Comparison of ENCODE assay signal across 15 cellular contexts in the genomic region with DNA sequence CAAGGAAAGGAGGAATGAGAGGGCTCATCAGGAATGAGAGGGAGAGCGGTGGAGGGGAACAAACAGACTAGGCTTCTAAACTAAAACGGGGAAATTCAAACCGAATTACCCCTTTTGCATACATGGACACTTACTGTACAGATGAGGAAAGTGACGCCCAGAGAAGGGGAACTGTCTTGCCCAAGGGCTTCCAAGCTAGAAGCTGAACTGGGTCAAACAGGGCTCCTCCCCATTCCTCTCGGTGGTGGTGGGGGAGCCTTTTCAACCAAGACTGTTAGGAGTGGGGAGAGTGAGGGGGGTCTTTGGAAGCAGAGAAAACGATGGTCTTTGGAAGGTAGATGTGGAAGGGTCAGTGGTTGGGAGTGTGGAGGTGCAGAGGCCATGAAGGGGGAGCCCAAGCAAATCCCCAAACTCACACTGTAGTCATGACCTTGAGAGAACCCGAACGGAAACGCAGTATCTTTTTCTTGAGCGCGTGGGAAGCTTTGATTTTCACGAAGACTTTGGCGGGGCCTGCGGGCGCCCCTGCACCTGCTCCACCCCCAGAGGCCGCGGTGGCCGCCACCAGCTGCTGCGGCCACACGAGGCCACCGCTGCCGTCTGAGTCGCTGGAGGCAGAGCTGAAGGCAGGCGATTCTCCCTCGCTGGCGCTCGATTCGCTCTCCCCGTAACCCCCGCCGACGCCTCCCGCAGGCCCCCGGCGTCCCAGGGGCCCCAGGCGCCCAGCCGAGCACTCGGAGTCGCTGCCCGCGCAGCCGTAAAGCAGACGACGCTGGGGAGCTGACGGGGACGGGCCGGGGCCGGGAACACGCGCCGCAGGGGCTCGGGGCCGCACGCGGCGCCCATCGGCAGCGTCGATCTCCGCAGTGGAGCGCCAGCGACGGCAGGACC. TPM values are rescaled to one million over a fixed set of nuclear protein-coding genes. Genes with fewer than 3 reads are reported as not detected.
DNase-seq lines count a peak whose midpoint lies in the region; ATAC-seq lines count a peak whose summit lies in the region.
"Had no signal": no experiment of that assay in that cellular context is flagged by ENCODE, and none has a peak within 500 bp of the region (broad histone marks: within the 10 kb centered on the region; RNA-seq: fewer than 3 reads in every experiment).

No MANE protein-coding gene starts in this region.

- no peaks in the 10 kb centered on the region for H3K36me3 Mint-ChIP-seq in activated T-cell treated with anti-CD3 and anti-CD28 coated beads, Interleukin-2, amount 50 U/mL, for 4 hours (ENCODE audit: insufficient read depth)
- H3K36me3 Mint-ChIP-seq in activated CD4-positive, alpha-beta memory T cell treated with anti-CD3 and anti-CD28 coated beads, Interleukin-2, amount 10 ng/mL, durations not matched to agents 7 days and 5 days (ENCODE audit: low read depth) = peaks cover 6% of the 10 kb centered on the region
- peaks cover 0 to 9% (median 5%) of the 10 kb centered on the region in 3 donors for H3K36me3 Mint-ChIP-seq in immature natural killer cell

- H3K9me3 Mint-ChIP-seq in activated T-cell treated with anti-CD3 and anti-CD28 coated beads, Interleukin-2, amount 50 U/mL, for 4 hours = peaks cover 2% of the 10 kb centered on the region
- H3K9me3 Mint-ChIP-seq in activated CD4-positive, alpha-beta memory T cell treated with anti-CD3 and anti-CD28 coated beads, Interleukin-2, amount 10 ng/mL, durations not matched to agents 7 days and 5 days = no peaks in the 10 kb centered on the region
- peaks cover 0 to 2% (median 0%) of the 10 kb centered on the region in 6 donors for H3K9me3 Mint-ChIP-seq in immature natural killer cell

- CTCF ChIA-PET in activated CD4-positive, alpha-beta memory T cell treated with anti-CD3 and anti-CD28 coated beads, Interleukin-2, amount 10 ng/mL, durations not matched to agents 7 days and 5 days (lab: Charles Lee) = interaction anchor here (1.0 to 1.4 kb wide), 2 partner anchors 13 to 14 kb away, joined by 3 to 4 read pairs; partner anchors contain the start of gene DACT3

- H3K27me3 Mint-ChIP-seq in activated T-cell treated with anti-CD3 and anti-CD28 coated beads, Interleukin-2, amount 50 U/mL, for 4 hours (ENCODE audit: low read depth) = peaks cover 43% of the 10 kb centered on the region
- H3K27me3 Mint-ChIP-seq in activated CD4-positive, alpha-beta memory T cell treated with anti-CD3 and anti-CD28 coated beads, Interleukin-2, amount 10 ng/mL, durations not matched to agents 7 days and 5 days = peaks cover 46% of the 10 kb centered on the region
- H3K27me3 Mint-ChIP-seq in immature natural killer cell (ENCODE audit: low read depth in 3 of 3) = peaks cover 16 to 36% (median 29%) of the 10 kb centered on the region in 3 donors

- peak; percentile 62 to 69 for ATAC-seq in activated T-cell treated with anti-CD3 and anti-CD28 coated beads, Interleukin-2, amount 50 U/mL, for 4 hours
- no peak for ATAC-seq in GM18520 (IDR thresholded peaks at IDR 0.05; ENCODE audit: unreplicated experiment)

- H3K27ac ChIP-seq in temporal lobe (ENCODE audit: low read depth, low read length) = peak overlapping the region; percentile 6
- H3K27ac ChIP-seq: KMS-11, SJCRH30, skin epidermis had no signal

- no peak overlapping the region for H3K4me3 Mint-ChIP-seq in activated T-cell treated with anti-CD3 and anti-CD28 coated beads, Interleukin-2, amount 50 U/mL, for 4 hours
- no peak overlapping the region for H3K4me3 Mint-ChIP-seq in activated CD4-positive, alpha-beta memory T cell treated with anti-CD3 and anti-CD28 coated beads, Interleukin-2, amount 10 ng/mL, durations not matched to agents 7 days and 5 days
- H3K4me3 Mint-ChIP-seq in immature natural killer cell = peak overlapping the region in 3 of 5 donors; percentile 18 to 44 (median 21)

- peaks cover 8% of the 10 kb centered on the region for H3K4me1 Mint-ChIP-seq in activated T-cell treated with anti-CD3 and anti-CD28 coated beads, Interleukin-2, amount 50 U/mL, for 4 hours (ENCODE audit: low read depth)
- peaks cover 6% of the 10 kb centered on the region for H3K4me1 Mint-ChIP-seq in activated CD4-positive, alpha-beta memory T cell treated with anti-CD3 and anti-CD28 coated beads, Interleukin-2, amount 10 ng/mL, durations not matched to agents 7 days and 5 days
- H3K4me1 Mint-ChIP-seq in immature natural killer cell = peaks cover 0 to 4% of the 10 kb centered on the region in 2 donors

- H3K27ac Mint-ChIP-seq in activated CD4-positive, alpha-beta memory T cell treated with anti-CD3 and anti-CD28 coated beads, Interleukin-2, amount 10 ng/mL, durations not matched to agents 7 days and 5 days = peak overlapping the region; percentile 62
- H3K27ac Mint-ChIP-seq in immature natural killer cell = no peak overlapping the region

- POLR2A ChIA-PET in activated CD4-positive, alpha-beta memory T cell treated with anti-CD3 and anti-CD28 coated beads, Interleukin-2, amount 10 ng/mL, durations not matched to agents 7 days and 5 days (lab: Charles Lee) = no interaction called here

- DNase-seq in activated T-cell treated with anti-CD3 and anti-CD28 coated beads, Interleukin-2, amount 50 U/mL, for 4 hours = no peak
- DNase-seq in activated T-cell treated with anti-CD3 and anti-CD28 coated beads, Interleukin-2, amount 50 U/mL, for 48 hours = no peak
- DNase-seq in activated CD4-positive, alpha-beta memory T cell treated with anti-CD3 and anti-CD28 coated beads, Interleukin-2, amount 10 ng/mL, durations not matched to agents 7 days and 5 days = no peak
- DNase-seq in immature natural killer cell (no peak), NCI-H2107 treated with DMSO at 0.1 percent for 48 hours (lab: John Stamatoyannopoulos, UW; ENCODE audit: unreplicated experiment) (no peak), NCI-H1436 treated with DMSO at 0.1 percent for 48 hours (lab: John Stamatoyannopoulos, UW) (no peak)
- DNase-seq: ACHN, anterior cingulate cortex, DMS79 treated with DMSO at 0.1 percent for 48 hours, hypothalamus, SJCRH30 had no signal

RNA-seq across cellular contexts. Expression of gene GNG8, which starts 12.3 kb away (rescaled TPM):
- total RNA-seq in activated T-cell treated with anti-CD3 and anti-CD28 coated beads, Interleukin-2, amount 50 U/mL, for 4 hours = 1 to 10 TPM; 1.5 to 2.6 (median 2.4) TPM
- total RNA-seq in activated CD4-positive, alpha-beta memory T cell treated with anti-CD3 and anti-CD28 coated beads, Interleukin-2, amount 10 ng/mL, durations not matched to agents 7 days and 5 days = 1 to 10 TPM; 3.1 to 3.4 TPM
- polyA plus RNA-seq in immature natural killer cell = not detected
- total RNA-seq in temporal lobe = not detected
- total RNA-seq: SJCRH30 had no signal

RNA-seq across cellular contexts. Expression of gene DACT3, which starts 12.7 kb away (rescaled TPM):
- total RNA-seq in activated T-cell treated with anti-CD3 and anti-CD28 coated beads, Interleukin-2, amount 50 U/mL, for 4 hours = under 1 TPM; 0.50 to 0.71 (median 0.63) TPM
- under 1 TPM; 0.15 to 0.20 TPM for total RNA-seq in activated CD4-positive, alpha-beta memory T cell treated with anti-CD3 and anti-CD28 coated beads, Interleukin-2, amount 10 ng/mL, durations not matched to agents 7 days and 5 days
- polyA plus RNA-seq in immature natural killer cell = not detected
- total RNA-seq in temporal lobe = 14.5 TPM

RNA-seq across cellular contexts. Expression of gene PTGIR, which starts 23.4 kb away (rescaled TPM):
- total RNA-seq in activated T-cell treated with anti-CD3 and anti-CD28 coated beads, Interleukin-2, amount 50 U/mL, for 4 hours = 1 to 10 TPM; 2.2 to 5.8 (median 4.3) TPM
- 1 to 10 TPM; 5.3 to 5.6 TPM for total RNA-seq in activated CD4-positive, alpha-beta memory T cell treated with anti-CD3 and anti-CD28 coated beads, Interleukin-2, amount 10 ng/mL, durations not matched to agents 7 days and 5 days
- polyA plus RNA-seq in immature natural killer cell = under 1 TPM in 2 of 3 donors, not detected in 1; 0.14 to 0.52 TPM
- 0.25 TPM for total RNA-seq in temporal lobe
- total RNA-seq: SJCRH30 had no signal

RNA-seq across cellular contexts. Expression of gene CALM3, which starts 47.2 kb away (rescaled TPM):
- total RNA-seq in activated T-cell treated with anti-CD3 and anti-CD28 coated beads, Interleukin-2, amount 50 U/mL, for 4 hours = 100 to 1,000 TPM; 237 to 257 (median 239) TPM
- total RNA-seq in activated CD4-positive, alpha-beta memory T cell treated with anti-CD3 and anti-CD28 coated beads, Interleukin-2, amount 10 ng/mL, durations not matched to agents 7 days and 5 days = 100 to 1,000 TPM; 446 to 465 TPM
- polyA plus RNA-seq in immature natural killer cell = 100 to 1,000 TPM; 151 to 185 (median 178) TPM
- total RNA-seq in temporal lobe = 257 TPM

Comparison
In these comparisons a context has a peak if more than half of its experiments do, and no peak if none do; other contexts are left out.
1. H3K4me3 Mint-ChIP-seq: peak in immature natural killer cell (3 of 5); none in activated T-cell treated with anti-CD3 and anti-CD28 coated beads, Interleukin-2, amount 50 U/mL, for 4 hours (single experiment) and activated CD4-positive, alpha-beta memory T cell treated with anti-CD3 and anti-CD28 coated beads, Interleukin-2, amount 10 ng/mL, durations not matched to agents 7 days and 5 days (single experiment).